ENCODE assay signal across 8 cellular contexts in the genomic region with DNA sequence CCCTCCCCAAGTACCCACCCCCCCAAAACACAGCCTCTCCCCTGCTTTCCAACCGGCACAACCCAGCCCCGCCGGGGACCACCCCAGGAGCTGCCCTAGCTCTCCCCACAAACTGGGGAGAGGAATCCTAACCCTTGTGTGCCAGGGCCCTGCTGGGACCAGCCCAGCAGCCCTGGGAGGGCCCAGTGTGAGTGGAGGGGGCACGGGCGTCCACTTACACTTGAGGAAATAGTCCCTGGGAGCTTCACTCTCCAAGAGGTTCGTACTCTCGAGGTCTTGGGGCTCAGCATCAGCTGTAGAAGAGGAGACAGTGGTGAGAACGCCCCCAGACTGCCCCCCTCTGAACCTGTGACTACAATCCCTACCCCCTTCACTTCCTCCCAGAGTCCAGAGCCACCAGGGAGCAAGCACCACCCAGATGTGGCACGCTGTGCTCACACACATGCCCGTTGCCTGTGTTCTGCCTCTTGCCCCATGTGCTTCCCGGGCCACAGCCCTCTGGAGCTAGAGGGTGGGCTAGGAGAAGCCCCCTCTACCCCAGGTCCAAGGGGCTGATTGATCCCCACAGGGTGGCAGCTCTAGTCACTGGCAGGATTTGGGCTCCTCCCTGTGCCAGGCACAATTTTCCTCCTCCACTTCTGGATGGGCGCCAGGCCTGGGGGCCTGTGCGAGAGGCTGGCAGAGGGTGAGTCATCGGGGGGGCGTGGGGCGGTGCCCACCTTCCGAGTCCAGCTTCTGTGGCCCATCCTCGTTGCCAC. TPM values are rescaled to one million over a fixed set of nuclear protein-coding genes. Genes with fewer than 3 reads are reported as not detected.
DNase-seq lines count a peak whose midpoint lies in the region; ATAC-seq and TF ChIP-seq lines count a peak whose summit lies in the region.

No MANE protein-coding gene starts in this region.

- no peak overlapping the region for H2AFZ ChIP-seq in OCI-LY1 (ENCODE audit: low read length)

- no peaks in the 10 kb centered on the region for H3K79me2 ChIP-seq in OCI-LY1 (ENCODE audit: insufficient read depth, low read length)

- DNase-seq in DMS79 treated with DMSO at 0.1 percent for 48 hours (lab: John Stamatoyannopoulos, UW): peak; percentile 67
- peak; percentile 88 for DNase-seq in sigmoid colon
- no peak for DNase-seq in stimulated activated CD4-positive, alpha-beta T cell treated with anti-CD3 and anti-CD28 coated beads, Interleukin-15, amount 100 ng/mL, for 24 hours
- DNase-seq in H4 (ENCODE audit: low spot score): no peak
- DNase-seq in NK-92 treated with Interleukin-12 subunit alpha and Interleukin-12 subunit beta, amount 100 ng/mL, for 24 hours (lab: John Stamatoyannopoulos, UW): no peak

- H3K9me2 ChIP-seq in OCI-LY1 (ENCODE audit: low read depth, low read length): no peaks in the 10 kb centered on the region

- H3K9me3 ChIP-seq in OCI-LY1 (ENCODE audit: low read length) (no peaks in the 10 kb centered on the region), duodenal mucosa (ENCODE audit: control insufficient read depth in 1 of 2, low read length in 2 of 2) (no peaks in the 10 kb centered on the region), sigmoid colon (no peaks in the 10 kb centered on the region)

- TF ChIP-seq CTCF in OCI-LY1 (IDR thresholded peaks at IDR 0.05; ENCODE audit: low read length) (no peak), sigmoid colon (IDR thresholded peaks at IDR 0.05) (no peak)

- peak overlapping the region; percentile 59 for H3K27ac ChIP-seq in OCI-LY1 (ENCODE audit: low read depth, low read length, poor library complexity, severe bottlenecking)
- H3K27ac ChIP-seq in duodenal mucosa (ENCODE audit: low read depth, low read length): peak overlapping the region; percentile 93
- H3K27ac ChIP-seq in sigmoid colon: peak overlapping the region; percentile 95 to 98 (median 97)

- H3K27me3 ChIP-seq in OCI-LY1 (ENCODE audit: insufficient read depth, low read length) (peaks cover 4% of the 10 kb centered on the region; the same call in 1 of the 2 replicates), duodenal mucosa (ENCODE audit: control insufficient read depth in 1 of 2, insufficient read depth in 2 of 2, low read length in 2 of 2) (no peaks in the 10 kb centered on the region), sigmoid colon (no peaks in the 10 kb centered on the region)

- intact Hi-C loops in sigmoid colon (cut with DNase I): loop anchor here (5.0 kb wide), 1 partner anchor 93 kb away; the partner anchor contains the start of gene UNK

- H3K4me2 ChIP-seq in OCI-LY1 (ENCODE audit: low read length): peak overlapping the region; percentile 82

- no peaks in the 10 kb centered on the region for H3F3A ChIP-seq in OCI-LY1 (ENCODE audit: insufficient read depth, low read length)

- no peak for TF ChIP-seq EP300 in sigmoid colon (IDR thresholded peaks at IDR 0.05)

- TF ChIP-seq POLR2A in sigmoid colon (IDR thresholded peaks at IDR 0.05): no peak

- no peaks in the 10 kb centered on the region for H3K36me3 ChIP-seq in OCI-LY1 (ENCODE audit: insufficient read depth, low read length)
- peaks cover 0 to 13% of the 10 kb centered on the region in 2 donors for H3K36me3 ChIP-seq in duodenal mucosa (ENCODE audit: control insufficient read depth in 1 of 2, insufficient read depth in 2 of 2, low read length in 2 of 2)
- peaks cover 0 to 19% (median 12%) of the 10 kb centered on the region in 4 donors for H3K36me3 ChIP-seq in sigmoid colon

- peak overlapping the region; percentile 62 for H3K4me3 ChIP-seq in OCI-LY1 (ENCODE audit: low read depth, low read length, poor library complexity, severe bottlenecking)
- H3K4me3 ChIP-seq in duodenal mucosa (ENCODE audit: low read depth in 1 of 2, low read length in 2 of 2): peak overlapping the region in 1 of 2 donors; percentile 77
- peak overlapping the region in 3 of 4 donors; percentile 62 to 92 (median 80) for H3K4me3 ChIP-seq in sigmoid colon

- 45 to 60% methylated on average over 18 of the region's 18 CpGs for WGBS in sigmoid colon, 2 donors

- H3K9ac ChIP-seq in OCI-LY1 (ENCODE audit: low read length) (peak overlapping the region; percentile 63; the same call in 1 of the 2 replicates), duodenal mucosa (ENCODE audit: low read depth in 1 of 2, low read length in 2 of 2) (peak overlapping the region in 1 of 2 donors; percentile 85)

- peaks cover 40% of the 10 kb centered on the region for H3K4me1 ChIP-seq in OCI-LY1 (ENCODE audit: insufficient read depth, low read length, severe bottlenecking)
- peaks cover 28 to 46% of the 10 kb centered on the region in 2 donors for H3K4me1 ChIP-seq in duodenal mucosa (ENCODE audit: control insufficient read depth in 1 of 2, insufficient read depth in 2 of 2, low read length in 2 of 2)
- peaks cover 5 to 69% (median 66%) of the 10 kb centered on the region in 4 donors for H3K4me1 ChIP-seq in sigmoid colon

- ATAC-seq in HG03139 (IDR thresholded peaks at IDR 0.05; ENCODE audit: unreplicated experiment): no peak

- H4K20me1 ChIP-seq in OCI-LY1 (ENCODE audit: insufficient read depth, low read length): no peaks in the 10 kb centered on the region

RNA-seq across cellular contexts. Expression of gene TRIM47, which starts 3.0 kb away (rescaled TPM):
- 10 to 100 TPM; 27.8 to 40.9 (median 37.2) TPM for total RNA-seq in sigmoid colon
- polyA plus RNA-seq in sigmoid colon: 10 to 100 TPM; 28.7 to 41.0 (median 39.0) TPM
- 12.9 and 13.5 TPM in 2 replicates for total RNA-seq in H4 (2014; rRNA removed; shearing (Covaris generic))

RNA-seq across cellular contexts. Expression of gene WBP2, which starts 20.2 kb away (rescaled TPM):
- total RNA-seq in sigmoid colon: 10 to 100 TPM; 44.2 to 73.1 (median 56.9) TPM
- 100 to 1,000 TPM in 1 of 3 donors, 10 to 100 TPM in 2; 87.1 to 110 (median 91.3) TPM for polyA plus RNA-seq in sigmoid colon
- 14.8 and 26.3 TPM in 2 replicates for total RNA-seq in H4 (2014; rRNA removed; shearing (Covaris generic))

RNA-seq across cellular contexts. Expression of gene TRIM65, which starts 21.4 kb away (rescaled TPM):
- total RNA-seq in sigmoid colon: 10 to 100 TPM; 22.4 to 27.5 (median 25.1) TPM
- 10 to 100 TPM in 2 of 3 donors, 1 to 10 TPM in 1; 7.2 to 19.1 (median 10.2) TPM for polyA plus RNA-seq in sigmoid colon
- 8.4 and 10.5 TPM in 2 replicates for total RNA-seq in H4 (2014; rRNA removed; shearing (Covaris generic))

RNA-seq across cellular contexts. Expression of gene MRPL38, which starts 29.3 kb away (rescaled TPM):
- 10 to 100 TPM; 32.8 to 50.6 (median 41.8) TPM for total RNA-seq in sigmoid colon
- polyA plus RNA-seq in sigmoid colon: 10 to 100 TPM; 55.9 to 71.5 (median 57.1) TPM
- 39.1 and 54.0 TPM in 2 replicates for total RNA-seq in H4 (2014; rRNA removed; shearing (Covaris generic))

RNA-seq across cellular contexts. Expression of gene UNC13D, which starts 31.2 kb away (rescaled TPM):
- 10 to 100 TPM in 2 of 4 donors, 1 to 10 TPM in 2; 4.3 to 11.4 (median 9.6) TPM for total RNA-seq in sigmoid colon
- polyA plus RNA-seq in sigmoid colon: 10 to 100 TPM in 2 of 3 donors, 1 to 10 TPM in 1; 6.0 to 61.9 (median 17.1) TPM
- total RNA-seq in H4 (2014; rRNA removed; shearing (Covaris generic)): 1.9 and 2.9 TPM in 2 replicates

Comparison
In these comparisons a context has a peak if more than half of its experiments do, and no peak if none do; other contexts are left out.
1. DNase-seq: peak in DMS79 treated with DMSO at 0.1 percent for 48 hours (single experiment) and sigmoid colon (single experiment); none in stimulated activated CD4-positive, alpha-beta T cell treated with anti-CD3 and anti-CD28 coated beads, Interleukin-15, amount 100 ng/mL, for 24 hours (single experiment), H4 (single experiment) and NK-92 treated with Interleukin-12 subunit alpha and Interleukin-12 subunit beta, amount 100 ng/mL, for 24 hours (single experiment).
2. Peak in every context shown above with its lines, with median percentiles within 50 percentile points of each other: H3K27ac ChIP-seq.